Comparison of ENCODE assay signal across 15 cellular contexts in genomic region chr3:43768594-43768993, GRCh38.
A peak's percentile ranks its signal among the peaks of the same experiment; 100 is the strongest.
DNase-seq lines count a peak whose midpoint lies in the region; ATAC-seq and TF ChIP-seq lines count a peak whose summit lies in the region.
"Had no signal": no experiment of that assay in that cellular context is flagged by ENCODE, and none has a peak within 500 bp of the region (broad histone marks: within the 10 kb centered on the region; RNA-seq: fewer than 3 reads in every experiment).

No MANE protein-coding gene starts in this region.

- no peak overlapping the region for H3K27ac Mint-ChIP-seq in WTC11
- H3K27ac Mint-ChIP-seq: stimulated activated effector memory CD8-positive, alpha-beta T cell treated with anti-CD3 and anti-CD28 coated beads, Interleukin-12 subunit alpha, Interleukin-12 subunit beta, amount 100 ng/mL, for 72 hours had no signal

- H3K27ac ChIP-seq in adrenal gland, result peak overlapping the region in 2 of 5 donors; percentile 96 to 98
- no peak overlapping the region for H3K27ac ChIP-seq in foreskin keratinocyte
- no peak overlapping the region for H3K27ac ChIP-seq in trophoblast cell (ENCODE audit: low read depth, low read length)
- H3K27ac ChIP-seq: BLaER1 had no signal

- H3K27me3 Mint-ChIP-seq in WTC11 (ENCODE audit: low read depth), result no peaks in the 10 kb centered on the region

- H3K4me3 ChIP-seq in adrenal gland, result no peak overlapping the region
- no peak overlapping the region for H3K4me3 ChIP-seq in trophoblast cell (ENCODE audit: low read depth, low read length)
- H3K4me3 ChIP-seq: BLaER1 had no signal

- no peak overlapping the region for H3K9ac ChIP-seq in trophoblast cell (ENCODE audit: low read length)
- H3K9ac ChIP-seq: BLaER1 had no signal

- H2AK5ac ChIP-seq in trophoblast cell (ENCODE audit: low read length), result no peak overlapping the region

- POLR2A ChIA-PET in WTC11 (lab: Charles Lee), result no interaction called here

- no peak overlapping the region for H2AFZ ChIP-seq in trophoblast cell (ENCODE audit: insufficient read depth, low read length, poor library complexity)

- no peaks in the 10 kb centered on the region for H3K9me3 Mint-ChIP-seq in WTC11
- H3K9me3 Mint-ChIP-seq: mesothelial cell of epicardium; stimulated activated effector memory CD8-positive, alpha-beta T cell treated with anti-CD3 and anti-CD28 coated beads, Interleukin-12 subunit alpha, Interleukin-12 subunit beta, amount 100 ng/mL, for 72 hours had no signal

- no peaks in the 10 kb centered on the region for H3K9me3 ChIP-seq in adrenal gland (replicated peaks in 1 of 3)
- H3K9me3 ChIP-seq in trophoblast cell (ENCODE audit: insufficient read depth, low read depth, low read length), result peaks cover 1% of the 10 kb centered on the region
- H3K9me3 ChIP-seq: BLaER1 had no signal

- no peaks in the 10 kb centered on the region for H3K79me1 ChIP-seq in trophoblast cell (ENCODE audit: low read length)

- H2BK120ac ChIP-seq in trophoblast cell (ENCODE audit: insufficient read depth, low read length, poor library complexity), result no peak overlapping the region

- H2BK5ac ChIP-seq in trophoblast cell (ENCODE audit: low read depth, low read length, poor library complexity), result no peak overlapping the region

- no peak overlapping the region for H3K4ac ChIP-seq in trophoblast cell (ENCODE audit: low read depth, low read length)

- no peak overlapping the region for H4K91ac ChIP-seq in trophoblast cell (ENCODE audit: low read depth, low read length)

- H2BK12ac ChIP-seq in trophoblast cell (ENCODE audit: low read length), result no peak overlapping the region

- no peak overlapping the region for H4K12ac ChIP-seq in trophoblast cell (ENCODE audit: low read depth, low read length)

- intact Hi-C loops in adrenal gland (cut with DNase I) (loop anchor here in 1 of 2 donors (10.0 kb wide), 1 partner anchor 426 kb away; no protein-coding TSS in a partner anchor), sciatic nerve (cut with DNase I) (loop anchor here (5.0 kb wide), 1 partner anchor 429 kb away; no protein-coding TSS in a partner anchor)

- no peak overlapping the region for H3K18ac ChIP-seq in trophoblast cell (ENCODE audit: low read length)

- H3K23ac ChIP-seq in trophoblast cell (ENCODE audit: low read length), result no peak overlapping the region

- H3K79me2 ChIP-seq in trophoblast cell (ENCODE audit: control insufficient read depth, insufficient read depth, low read length, poor library complexity), result no peaks in the 10 kb centered on the region

- DNase-seq in EL, result peak; percentile 58
- DNase-seq in adrenal gland, result peak in 6 of 7 donors; percentile 41 to 69 (median 56)
- peak; percentile 67 to 83 for DNase-seq in foreskin keratinocyte
- DNase-seq in sciatic nerve (ENCODE audit: low spot score), result peak; percentile 71
- DNase-seq in WTC11 (ENCODE audit: low spot score), result no peak
- DNase-seq in trophoblast cell, result no peak
- DNase-seq: activated CD4-positive, alpha-beta T cell treated with anti-CD3 and anti-CD28 coated beads, Interleukin-2, amount 50 U/mL, for 4 hours; foreskin melanocyte; SIG-M5; small intestine had no signal

- ATAC-seq in foreskin keratinocyte (peak; percentile 19), sciatic nerve (peak; percentile 68), WTC11 (no peak), GM18517 (IDR thresholded peaks at IDR 0.05; ENCODE audit: unreplicated experiment) (no peak), HG03342 (IDR thresholded peaks at IDR 0.05; ENCODE audit: unreplicated experiment) (no peak)
- ATAC-seq: stimulated activated effector memory CD8-positive, alpha-beta T cell treated with anti-CD3 and anti-CD28 coated beads, Interleukin-12 subunit alpha, Interleukin-12 subunit beta, amount 100 ng/mL, for 72 hours had no signal

- CTCF ChIA-PET in WTC11 (lab: Charles Lee), result interaction anchor here (0.6 to 1.6 kb wide), 13 partner anchors 9 to 466 kb away, joined by 3 to 10 read pairs (median 4); no protein-coding TSS in a partner anchor

- no peak overlapping the region for H3K14ac ChIP-seq in trophoblast cell (ENCODE audit: low read length)

- no peaks in the 10 kb centered on the region for H3K36me3 Mint-ChIP-seq in WTC11
- H3K36me3 Mint-ChIP-seq: mesothelial cell of epicardium; stimulated activated effector memory CD8-positive, alpha-beta T cell treated with anti-CD3 and anti-CD28 coated beads, Interleukin-12 subunit alpha, Interleukin-12 subunit beta, amount 100 ng/mL, for 72 hours had no signal

- no peak overlapping the region for H3K4me3 Mint-ChIP-seq in WTC11

- H3K4me2 ChIP-seq in trophoblast cell (ENCODE audit: low read length), result no peak overlapping the region

- H4K8ac ChIP-seq in trophoblast cell (ENCODE audit: low read depth, low read length), result no peak overlapping the region

- H3K27me3 ChIP-seq in adrenal gland (no peaks in the 10 kb centered on the region), foreskin keratinocyte (no peaks in the 10 kb centered on the region), trophoblast cell (ENCODE audit: insufficient read depth, low read length) (no peaks in the 10 kb centered on the region)
- H3K27me3 ChIP-seq: BLaER1 had no signal

- H3K4me1 ChIP-seq in adrenal gland (replicated peaks in 1 of 2) (peaks cover 17 to 34% of the 10 kb centered on the region in 2 donors), foreskin keratinocyte (peaks cover 40% of the 10 kb centered on the region), trophoblast cell (ENCODE audit: control insufficient read depth in 1 of 2, insufficient read depth in 2 of 2, low read length in 2 of 2) (peaks cover 9 to 11% of the 10 kb centered on the region in 2 experiments)

- no peak for TF ChIP-seq POLR2A in adrenal gland (IDR thresholded peaks at IDR 0.05)

- peaks cover 16% of the 10 kb centered on the region for H3K4me1 Mint-ChIP-seq in WTC11

- WGBS in adrenal gland, 4 donors, result 19 to 50% (median 41%) methylated on average over 3 of the region's 3 CpGs
- no CpG with 5 or more reads among the region's 3 CpGs for WGBS in trophoblast cell (ENCODE audit: extremely low coverage, insufficient coverage, insufficient read length)

- H3K36me3 ChIP-seq in adrenal gland (replicated peaks in 1 of 2) (no peaks in the 10 kb centered on the region), trophoblast cell (ENCODE audit: control insufficient read depth in 1 of 2, insufficient read depth in 2 of 2, low read length in 2 of 2) (no peaks in the 10 kb centered on the region)
- H3K36me3 ChIP-seq: BLaER1 had no signal

- TF ChIP-seq CTCF in adrenal gland (IDR thresholded peaks at IDR 0.05) (peak in 1 of 6 experiments; percentile 3), foreskin keratinocyte (conservative IDR thresholded peaks at IDR 0.05) (peak; percentile 3), WTC11 (IDR thresholded peaks at IDR 0.05) (no peak)

TF ChIP-seq in WTC11, 78 proteins besides CTCF, POLR2A, EP300 and RAD21 (continues in another document):
- TF ChIP-seq SP1 (CRISPR knock-in tag; conservative IDR thresholded peaks at IDR 0.05), result no peak
- TF ChIP-seq TEAD4 (CRISPR knock-in tag; IDR thresholded peaks at IDR 0.05), result no peak
- no peak for TF ChIP-seq GRHL2 (CRISPR knock-in tag; IDR thresholded peaks at IDR 0.05; ENCODE audit: insufficient replicate concordance, severe bottlenecking)
- TF ChIP-seq IRF1 (CRISPR knock-in tag; IDR thresholded peaks at IDR 0.05), result no peak
- no peak for TF ChIP-seq MAX (CRISPR knock-in tag; IDR thresholded peaks at IDR 0.05)
- TF ChIP-seq ZNF281 (CRISPR knock-in tag; IDR thresholded peaks at IDR 0.05), result no peak
- TF ChIP-seq CBFB (CRISPR knock-in tag; IDR thresholded peaks at IDR 0.05; ENCODE audit: low read depth), result no peak
- TF ChIP-seq CDX4 (CRISPR knock-in tag; IDR thresholded peaks at IDR 0.05; ENCODE audit: borderline replicate concordance), result no peak
- no peak for TF ChIP-seq MXD4 (CRISPR knock-in tag; IDR thresholded peaks at IDR 0.05; ENCODE audit: borderline replicate concordance)
- TF ChIP-seq TEAD1 (CRISPR knock-in tag; IDR thresholded peaks at IDR 0.05), result no peak
- no peak for TF ChIP-seq ZNF138 (CRISPR knock-in tag; conservative IDR thresholded peaks at IDR 0.05)
- TF ChIP-seq NR1H2 (CRISPR knock-in tag; IDR thresholded peaks at IDR 0.05), result no peak
- TF ChIP-seq NFATC4 (CRISPR knock-in tag; IDR thresholded peaks at IDR 0.05), result no peak

Comparison
In these comparisons a context has a peak if more than half of its experiments do, and no peak if none do; other contexts are left out.
1. DNase-seq: peak in EL (single experiment), adrenal gland (6 of 7), foreskin keratinocyte (2 of 2) and sciatic nerve (single experiment); none in WTC11 (single experiment) and trophoblast cell (0 of 2).
2. ATAC-seq: peak in foreskin keratinocyte (single experiment) and sciatic nerve (single experiment); none in WTC11 (single experiment), GM18517 (single experiment) and HG03342 (single experiment).